ENCODE assay signal across 1 cellular context in the genomic region with DNA sequence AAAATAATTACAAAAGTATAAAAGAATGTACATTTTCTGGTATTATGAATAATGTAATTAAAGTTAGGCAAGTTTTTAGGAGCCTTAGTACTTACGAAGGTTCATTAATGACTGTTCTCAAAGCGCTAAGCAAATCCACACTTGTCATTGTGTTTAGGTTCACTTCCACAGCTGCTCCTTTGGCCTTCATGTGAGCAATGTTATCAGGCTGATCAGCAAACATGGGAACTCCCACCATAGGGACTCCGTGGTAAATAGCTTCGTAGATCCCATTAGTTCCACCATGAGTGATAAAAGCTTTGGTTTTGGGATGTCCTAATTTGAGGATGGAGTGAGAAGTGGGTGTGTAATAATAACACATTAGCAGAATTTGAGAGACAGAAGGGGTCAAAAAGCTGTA.
TF ChIP-seq lines count a peak whose summit lies in the region.

No MANE protein-coding gene starts in this region.

TF ChIP-seq in K562, 482 proteins besides CTCF, POLR2A, EP300 and RAD21 (continued from another document):
- TF ChIP-seq, protein P1, sequence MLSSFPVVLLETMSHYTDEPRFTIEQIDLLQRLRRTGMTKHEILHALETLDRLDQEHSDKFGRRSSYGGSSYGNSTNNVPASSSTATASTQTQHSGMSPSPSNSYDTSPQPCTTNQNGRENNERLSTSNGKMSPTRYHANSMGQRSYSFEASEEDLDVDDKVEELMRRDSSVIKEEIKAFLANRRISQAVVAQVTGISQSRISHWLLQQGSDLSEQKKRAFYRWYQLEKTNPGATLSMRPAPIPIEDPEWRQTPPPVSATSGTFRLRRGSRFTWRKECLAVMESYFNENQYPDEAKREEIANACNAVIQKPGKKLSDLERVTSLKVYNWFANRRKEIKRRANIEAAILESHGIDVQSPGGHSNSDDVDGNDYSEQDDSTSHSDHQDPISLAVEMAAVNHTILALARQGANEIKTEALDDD (IDR thresholded peaks at IDR 0.05), result no peak
- TF ChIP-seq FOXA3 (CRISPR knock-in tag; conservative IDR thresholded peaks at IDR 0.05 in 1 of 2, IDR thresholded peaks at IDR 0.05 in 1 of 2), result peak; percentile 69 to 79; a peak in 3 of 4 replicates
